In the genomic region with DNA sequence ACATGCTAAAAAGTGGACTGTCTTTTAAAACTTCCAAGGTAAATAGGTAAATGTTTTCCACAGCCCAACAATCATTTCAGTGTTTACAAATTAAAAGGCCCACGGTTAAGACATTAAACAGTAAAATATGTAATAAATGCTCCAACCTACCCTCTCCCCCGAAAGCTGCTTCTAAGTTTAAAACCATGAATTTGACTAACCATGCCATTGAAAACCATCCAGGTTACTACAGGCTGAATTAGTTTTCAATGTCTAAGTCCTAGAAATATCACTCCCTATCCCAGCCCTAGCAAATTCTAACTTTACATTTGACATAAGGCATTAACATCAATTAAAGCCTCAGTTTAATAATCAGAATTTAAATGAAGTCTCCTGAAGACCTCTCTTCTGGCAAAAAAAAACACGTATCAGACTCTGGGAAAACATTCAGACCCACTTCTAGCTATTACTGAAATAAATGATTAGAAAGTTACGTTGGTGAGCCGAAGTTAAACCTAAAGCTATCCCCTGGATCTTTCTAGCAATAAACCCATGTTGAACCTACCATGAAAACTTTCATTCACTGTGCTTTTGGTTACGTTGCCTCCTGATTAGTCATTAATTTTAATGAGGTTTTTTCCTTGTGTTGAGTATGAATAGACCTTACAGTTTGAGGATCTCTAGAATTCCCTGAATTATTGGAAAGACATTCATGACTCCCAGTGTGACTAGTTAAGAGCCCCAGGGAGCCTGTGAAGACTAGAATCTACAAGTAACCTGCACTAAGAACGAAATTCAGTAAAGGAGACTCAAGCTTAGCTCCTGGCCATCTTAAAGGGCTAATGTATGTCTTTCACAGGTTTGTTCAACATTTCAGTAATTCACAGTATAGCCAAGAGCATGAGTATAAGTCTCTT, we compare ENCODE assay signal across 1 cellular context.
A peak's percentile ranks its signal among the peaks of the same experiment; 100 is the strongest.
TF ChIP-seq lines count a peak whose summit lies in the region.

No MANE protein-coding gene starts in this region.

TF ChIP-seq in endothelial cell of umbilical vein, 7 proteins besides CTCF, POLR2A, EP300 and RAD21:
- peak; percentile 45 for TF ChIP-seq POLR2AphosphoS5 (IDR thresholded peaks at IDR 0.05; ENCODE audit: insufficient read depth, low read depth, low read length)
- TF ChIP-seq GATA2 (IDR thresholded peaks at IDR 0.05; ENCODE audit: insufficient read depth, insufficient read length, low read depth, low read length): no peak
- no peak for TF ChIP-seq FOS (IDR thresholded peaks at IDR 0.05; ENCODE audit: borderline replicate concordance, insufficient read depth, low read length)
